8 cellular contexts compared by ENCODE assay signal in the genomic region with DNA sequence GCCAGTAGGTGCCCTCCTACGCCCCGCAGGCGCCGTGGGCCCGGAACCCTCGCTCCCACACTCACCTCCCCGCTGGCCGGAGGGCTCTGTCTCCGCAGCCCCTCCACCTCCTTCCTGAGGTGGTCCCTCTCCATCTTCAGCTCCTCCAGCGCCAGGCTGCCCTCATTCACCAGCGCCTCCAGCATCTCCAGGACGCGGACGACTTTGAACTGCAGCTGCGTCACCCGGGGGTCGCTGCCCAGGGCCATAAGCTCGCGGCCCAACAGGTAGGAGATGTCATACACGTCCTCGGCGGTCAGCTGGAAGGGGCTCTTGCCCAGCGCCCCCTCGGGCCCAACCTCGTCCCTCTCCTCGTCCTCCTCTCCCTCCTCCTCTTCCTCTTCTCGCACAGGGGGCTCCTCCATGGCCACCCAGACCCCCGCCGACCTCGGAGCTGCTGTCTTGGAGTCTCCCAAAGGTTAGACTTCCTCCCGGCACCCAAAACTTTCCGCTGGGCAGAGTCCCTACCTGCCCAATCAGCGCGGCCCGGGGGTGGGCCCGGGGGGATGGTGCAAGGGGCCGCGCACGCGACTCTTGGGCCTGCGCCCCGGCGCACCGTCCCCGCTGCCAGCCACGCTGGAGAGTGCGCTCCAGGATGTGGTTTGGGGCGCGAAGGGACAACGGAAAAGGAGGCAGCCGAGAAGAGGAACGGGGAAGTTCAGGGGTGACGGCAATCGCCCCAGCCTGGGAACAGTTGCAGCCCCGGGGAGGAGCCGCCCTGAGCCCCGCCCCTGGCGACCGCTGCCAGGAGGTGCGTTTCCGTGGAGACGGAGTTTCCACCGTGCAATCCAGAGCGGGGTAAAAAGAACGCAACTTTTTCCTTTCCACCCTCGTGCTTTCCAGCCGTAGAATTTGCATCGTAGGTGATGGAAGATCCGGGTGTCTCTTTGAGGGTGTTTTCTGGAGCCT. TPM values are rescaled to one million over a fixed set of nuclear protein-coding genes. Genes with fewer than 3 reads are reported as not detected.
DNase-seq lines count a peak whose midpoint lies in the region; ATAC-seq and TF ChIP-seq lines count a peak whose summit lies in the region.

A gene with protein sequence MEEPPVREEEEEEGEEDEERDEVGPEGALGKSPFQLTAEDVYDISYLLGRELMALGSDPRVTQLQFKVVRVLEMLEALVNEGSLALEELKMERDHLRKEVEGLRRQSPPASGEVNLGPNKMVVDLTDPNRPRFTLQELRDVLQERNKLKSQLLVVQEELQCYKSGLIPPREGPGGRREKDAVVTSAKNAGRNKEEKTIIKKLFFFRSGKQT (minus strand): TSS at position 668 of the 948 bp plus-strand sequence. CDS start 264 bp downstream, at position 404.

- H3K27me3 ChIP-seq in foreskin keratinocyte (no peaks in the 10 kb centered on the region), neuron (ENCODE audit: insufficient read depth, low read length) (no peaks in the 10 kb centered on the region), stomach smooth muscle (ENCODE audit: control insufficient read depth in 1 of 2, insufficient read depth in 2 of 2, low read length in 2 of 2) (no peaks in the 10 kb centered on the region)

- peaks cover 15% of the 10 kb centered on the region for H3K4me1 ChIP-seq in foreskin keratinocyte
- H3K4me1 ChIP-seq in neuron (ENCODE audit: insufficient read depth, low read length) = peaks cover 4% of the 10 kb centered on the region
- peaks cover 14% of the 10 kb centered on the region for H3K4me1 ChIP-seq in stomach smooth muscle (ENCODE audit: control insufficient read depth, insufficient read depth, low read length)

- H3K9me3 ChIP-seq in neuron (ENCODE audit: low read length) (no peaks in the 10 kb centered on the region), stomach smooth muscle (ENCODE audit: control insufficient read depth in 2 of 2, low read length in 2 of 2) (no peaks in the 10 kb centered on the region)

- H3K4me3 ChIP-seq in neuron (ENCODE audit: low read length) (peak within 1 kb of the TSS; percentile 82), stomach smooth muscle (ENCODE audit: low read length in 2 of 2) (peak within 1 kb of the TSS; percentile 66 to 94)

- H3K36me3 ChIP-seq in neuron (ENCODE audit: insufficient read depth, low read length) (no peaks in the 10 kb centered on the region), stomach smooth muscle (ENCODE audit: control insufficient read depth in 2 of 2, insufficient read depth in 2 of 2, low read length in 2 of 2) (peaks cover 0 to 2% of the 10 kb centered on the region in 2 donors)

- DNase-seq in DMS53 (lab: John Stamatoyannopoulos, UW) (peak; percentile 79), HT1080 (ENCODE audit: low read depth) (peak; percentile 89), SHP77 treated with DMSO at 0.1 percent for 48 hours (lab: John Stamatoyannopoulos, UW) (peak; percentile 19), activated gamma-delta T cell (lab: John Stamatoyannopoulos, UW) (peak; percentile 85), foreskin keratinocyte (peak; percentile 51 to 71)

- H2AFZ ChIP-seq in neuron (ENCODE audit: low read depth, low read length) = peak within 1 kb of the TSS; percentile 98

- ATAC-seq in GM21367 (IDR thresholded peaks at IDR 0.05; ENCODE audit: unreplicated experiment) (peak; percentile 66), foreskin keratinocyte (peak; percentile 94)

- peak within 1 kb of the TSS; percentile 74 to 79 for H3K9ac ChIP-seq in stomach smooth muscle (ENCODE audit: low read length in 2 of 2)

- H3K27ac ChIP-seq in foreskin keratinocyte = peak within 1 kb of the TSS; percentile 50
- peak within 1 kb of the TSS; percentile 46 for H3K27ac ChIP-seq in stomach smooth muscle (ENCODE audit: low read length)

- no peak for TF ChIP-seq CTCF in foreskin keratinocyte (conservative IDR thresholded peaks at IDR 0.05)

RNA-seq across cellular contexts. Expression of the gene that starts here (rescaled TPM):
- total RNA-seq in HT1080 (2014; rRNA removed; shearing (Covaris generic)) = 4.7 and 5.5 TPM in 2 replicates
- 5.5 and 6.5 TPM in 2 replicates for polyA plus RNA-seq in HT1080 (2015; cell fraction: cytosol; rRNA removed)
- polyA plus RNA-seq in HT1080 (2015; cell fraction: nucleus; rRNA removed) = 1.9 and 2.1 TPM in 2 replicates
- total RNA-seq in foreskin keratinocyte = 3.9 and 4.1 TPM in 2 replicates
- 3.9 and 4.4 TPM in 2 replicates for polyA plus RNA-seq in foreskin keratinocyte

Comparison
In these comparisons a context has a peak if more than half of its experiments do, and no peak if none do; other contexts are left out.
1. Peak in every context shown above with its lines: DNase-seq, ATAC-seq, H3K4me3 ChIP-seq and H3K27ac ChIP-seq.
2. DNase-seq: peak in every context shown above with its lines; median percentile 89 in HT1080; 85 in activated gamma-delta T cell; 79 in DMS53; 61 in foreskin keratinocyte; 19 in SHP77 treated with DMSO at 0.1 percent for 48 hours.